In genomic region chr3:57397175-57398026, GRCh38 we compare ENCODE assay signal across 8 cellular contexts.
DNase-seq lines count a peak whose midpoint lies in the region; ATAC-seq, FAIRE-seq and TF ChIP-seq lines count a peak whose summit lies in the region.

No MANE protein-coding gene starts in this region.

- CTCF ChIA-PET in AG04449 (lab: Yijun Ruan, JAX): interaction anchor here (0.6 to 3.3 kb wide), 32 partner anchors 10 to 1544 kb away, joined by 3 to 54 read pairs (median 3); partner anchors contain the start of gene PDE12

- DNase-seq in AG04449 (ENCODE audit: low read depth, low spot score): no peak
- DNase-seq in GM12892 (ENCODE audit: insufficient read length): peak; percentile 23
- DNase-seq in NCI-H2029 treated with DMSO at 0.1 percent for 48 hours (lab: John Stamatoyannopoulos, UW): peak; percentile 24
- DNase-seq in activated CD4-positive, alpha-beta T cell treated with anti-CD3 and anti-CD28 coated beads for 48 hours: peak; percentile 68
- peak; percentile 21 to 63 for DNase-seq in dermis microvascular lymphatic vessel endothelial cell (ENCODE audit: low read depth in 2 of 2)
- peak in 2 of 3 donors; percentile 61 to 64 for DNase-seq in mucosa of descending colon

- intact Hi-C loops in mucosa of descending colon (cut with DNase I, micrococcal nuclease): no loop called here

- H3K9me3 Mint-ChIP-seq in stimulated activated naive CD8-positive, alpha-beta T cell treated with anti-CD3 and anti-CD28 coated beads, Interleukin-15, Interleukin-2, amounts not matched to agents 100 ng/mL and 50 ng/mL, for 24 hours: peaks cover 5% of the 10 kb centered on the region

- H3K36me3 ChIP-seq in mucosa of descending colon (ENCODE audit: low read depth): no peaks in the 10 kb centered on the region

- TF ChIP-seq POLR2A in GM12892 (IDR thresholded peaks at IDR 0.05; ENCODE audit: low read depth, low read length): no peak

- POLR2A ChIA-PET in AG04449 (lab: Yijun Ruan, JAX): no interaction called here

- H3K4me3 ChIP-seq in AG04449 (ENCODE audit: low read depth, low read length) (no peak overlapping the region), mucosa of descending colon (no peak overlapping the region)

- peaks cover 9% of the 10 kb centered on the region for H3K27me3 Mint-ChIP-seq in stimulated activated naive CD8-positive, alpha-beta T cell treated with anti-CD3 and anti-CD28 coated beads, Interleukin-15, Interleukin-2, amounts not matched to agents 100 ng/mL and 50 ng/mL, for 24 hours

- no peaks in the 10 kb centered on the region for H3K9me3 ChIP-seq in mucosa of descending colon

- H3K27ac Mint-ChIP-seq in stimulated activated naive CD8-positive, alpha-beta T cell treated with anti-CD3 and anti-CD28 coated beads, Interleukin-15, Interleukin-2, amounts not matched to agents 100 ng/mL and 50 ng/mL, for 24 hours: peak overlapping the region; percentile 38

- H3K4me1 Mint-ChIP-seq in stimulated activated naive CD8-positive, alpha-beta T cell treated with anti-CD3 and anti-CD28 coated beads, Interleukin-15, Interleukin-2, amounts not matched to agents 100 ng/mL and 50 ng/mL, for 24 hours (ENCODE audit: low read depth): peaks cover 12% of the 10 kb centered on the region

- no peak for FAIRE-seq in GM12892 (lab: Jason Lieb, UNC)

- peak overlapping the region; percentile 9 for H3K4me3 Mint-ChIP-seq in stimulated activated naive CD8-positive, alpha-beta T cell treated with anti-CD3 and anti-CD28 coated beads, Interleukin-15, Interleukin-2, amounts not matched to agents 100 ng/mL and 50 ng/mL, for 24 hours

- no peaks in the 10 kb centered on the region for H3K4me1 ChIP-seq in mucosa of descending colon (ENCODE audit: low read depth)

- ATAC-seq in HG02763 (IDR thresholded peaks at IDR 0.05; ENCODE audit: unreplicated experiment): peak; percentile 87
- peak; percentile 97 for ATAC-seq in mucosa of descending colon

- H3K36me3 Mint-ChIP-seq in stimulated activated naive CD8-positive, alpha-beta T cell treated with anti-CD3 and anti-CD28 coated beads, Interleukin-15, Interleukin-2, amounts not matched to agents 100 ng/mL and 50 ng/mL, for 24 hours (ENCODE audit: low read depth): no peaks in the 10 kb centered on the region

- peak; percentile 81 for TF ChIP-seq CTCF in AG04449 (IDR thresholded peaks at IDR 0.05; ENCODE audit: insufficient read depth, low read length, missing control alignments)
- TF ChIP-seq CTCF in mucosa of descending colon (IDR thresholded peaks at IDR 0.05): peak; percentile 81
